ENCODE assay signal across 8 cellular contexts in genomic region chr13:40402931-40403412, GRCh38.
DNase-seq lines count a peak whose midpoint lies in the region; ATAC-seq lines count a peak whose summit lies in the region.

No MANE protein-coding gene starts in this region.

- no peaks in the 10 kb centered on the region for H4K20me1 ChIP-seq in GM23248 (ENCODE audit: insufficient read depth)

- H3K9me2 ChIP-seq in GM23248 (ENCODE audit: insufficient read depth): no peaks in the 10 kb centered on the region

- H3K79me2 ChIP-seq in GM23248 (ENCODE audit: insufficient read depth): no peaks in the 10 kb centered on the region

- DNase-seq in GM23248 (peak; percentile 72), amniotic epithelial cell (ENCODE audit: low read depth) (peak; percentile 89), islet precursor cell (peak; percentile 97), epidermal melanocyte (ENCODE audit: insufficient read length, low spot score) (no peak), NCI-H2081 (lab: John Stamatoyannopoulos, UW) (no peak)
- DNase-seq in activated CD4-positive, alpha-beta T cell treated with anti-CD3 and anti-CD28 coated beads, Interleukin-2, amount 50 U/mL, for 4 hours: no peak

- in situ Hi-C loops in GM23248 (cut with MboI): no loop called here

- H3K4me2 ChIP-seq in GM23248 (ENCODE audit: unreplicated experiment): peak overlapping the region; percentile 68

- H3K4me1 ChIP-seq in GM23248 (ENCODE audit: insufficient read depth): peaks cover 40% of the 10 kb centered on the region
- peaks cover 17 to 31% (median 26%) of the 10 kb centered on the region in 3 donors for H3K4me1 ChIP-seq in skeletal muscle tissue (ENCODE audit: control insufficient read depth in 3 of 3, insufficient read depth in 3 of 3, low read length in 3 of 3)

- H3K4me3 ChIP-seq in GM23248 (peak overlapping the region; percentile 36), skeletal muscle tissue (ENCODE audit: low read length in 3 of 3) (no peak overlapping the region)

- H3K27ac ChIP-seq in GM23248 (peak overlapping the region; percentile 73), skeletal muscle tissue (ENCODE audit: low read depth, low read length) (peak overlapping the region; percentile 22)

- 0 out of 2 replicates have a peak overlapping the region, but pooled peaks have one; percentile 13 for H2AFZ ChIP-seq in GM23248

- H3K27me3 ChIP-seq in GM23248 (replicated peaks; ENCODE audit: insufficient read depth) (no peaks in the 10 kb centered on the region), skeletal muscle tissue (ENCODE audit: control insufficient read depth in 3 of 3, insufficient read depth in 3 of 3, low read length in 3 of 3) (no peaks in the 10 kb centered on the region)

- peaks cover 45% of the 10 kb centered on the region for H3F3A ChIP-seq in GM23248 (ENCODE audit: insufficient read depth)

- H3K9ac ChIP-seq in GM23248 (peak overlapping the region; percentile 34), skeletal muscle tissue (ENCODE audit: low read depth in 1 of 3, low read length in 3 of 3) (no peak overlapping the region)

- no peaks in the 10 kb centered on the region for H3K9me3 ChIP-seq in GM23248 (ENCODE audit: low read depth)
- H3K9me3 ChIP-seq in skeletal muscle tissue (ENCODE audit: control insufficient read depth in 3 of 3, low read length in 3 of 3): no peaks in the 10 kb centered on the region

- no peaks in the 10 kb centered on the region for H3K36me3 ChIP-seq in GM23248 (ENCODE audit: low read depth)
- no peaks in the 10 kb centered on the region for H3K36me3 ChIP-seq in skeletal muscle tissue (ENCODE audit: control insufficient read depth in 3 of 3, insufficient read depth in 3 of 3, low read length in 3 of 3)

- 27 to 29% methylated on average over 9 of the region's 9 CpGs for WGBS in GM23248 (ENCODE audit: low coverage in 1 of 2, low lambda C conversion rate in 2 of 2, missing lambda C conversion rate in 2 of 2), 2 experiments

- no peak for ATAC-seq in HG03095 (IDR thresholded peaks at IDR 0.05; ENCODE audit: unreplicated experiment)

Comparison
In these comparisons a context has a peak if more than half of its experiments do, and no peak if none do; other contexts are left out.
1. DNase-seq: peak in GM23248 (single experiment), amniotic epithelial cell (single experiment) and islet precursor cell (single experiment); none in epidermal melanocyte (single experiment), NCI-H2081 (0 of 2) and activated CD4-positive, alpha-beta T cell treated with anti-CD3 and anti-CD28 coated beads, Interleukin-2, amount 50 U/mL, for 4 hours (0 of 2).